32 cellular contexts compared by ENCODE assay signal in genomic region chr11:65979261-65979759, GRCh38. TPM values are rescaled to one million over a fixed set of nuclear protein-coding genes. Genes with fewer than 3 reads are reported as not detected.
"Had no signal": no experiment of that assay in that cellular context is flagged by ENCODE, and none has a peak within 500 bp of the region (broad histone marks: within the 10 kb centered on the region; RNA-seq: fewer than 3 reads in every experiment).

No MANE protein-coding gene starts in this region.

- H3K27me3 ChIP-seq: esophagus squamous epithelium, heart right ventricle, left lung, neural progenitor cell, right lobe of liver had no signal

- H3K4me3 Mint-ChIP-seq: activated CD4-positive, alpha-beta memory T cell treated with anti-CD3 and anti-CD28 coated beads, Interleukin-2, amount 10 ng/mL, durations not matched to agents 7 days and 5 days; activated CD4-positive, alpha-beta T cell treated with anti-CD3 and anti-CD28 coated beads, Interleukin-2, amount 10 ng/mL, durations not matched to agents 24 days and 14 days; activated CD8-positive, alpha-beta memory T cell treated with anti-CD3 and anti-CD28 coated beads, Interleukin-2, amount 10 ng/mL, durations not matched to agents 7 days and 5 days; central memory CD8-positive, alpha-beta T cell; naive thymus-derived CD8-positive, alpha-beta T cell; neural progenitor cell; stimulated activated naive CD8-positive, alpha-beta T cell treated with anti-CD3 and anti-CD28 coated beads, Interleukin-15, Interleukin-2, amounts not matched to agents 100 ng/mL and 50 ng/mL, for 24 hours; T-helper 17 cell had no signal

- H3K27ac ChIP-seq: epithelial cell of prostate, esophagus squamous epithelium, heart right ventricle, left lung, lower lobe of right lung, neural progenitor cell, right lobe of liver, thoracic aorta, WERI-Rb-1 had no signal

- H3K4me2 ChIP-seq: neural progenitor cell had no signal

- H3K9me3 ChIP-seq: esophagus squamous epithelium, heart right ventricle, left lung, lower lobe of right lung, right lobe of liver, thoracic aorta had no signal

- H3K9me3 Mint-ChIP-seq: activated CD4-positive, alpha-beta memory T cell treated with anti-CD3 and anti-CD28 coated beads, Interleukin-2, amount 10 ng/mL, durations not matched to agents 7 days and 5 days; activated CD4-positive, alpha-beta T cell treated with anti-CD3 and anti-CD28 coated beads, Interleukin-2, amount 10 ng/mL, durations not matched to agents 24 days and 14 days; central memory CD8-positive, alpha-beta T cell; naive thymus-derived CD8-positive, alpha-beta T cell; neural progenitor cell; stimulated activated naive CD8-positive, alpha-beta T cell treated with anti-CD3 and anti-CD28 coated beads, Interleukin-15, Interleukin-2, amounts not matched to agents 100 ng/mL and 50 ng/mL, for 24 hours had no signal

- H3K27me3 Mint-ChIP-seq: activated CD4-positive, alpha-beta memory T cell treated with anti-CD3 and anti-CD28 coated beads, Interleukin-2, amount 10 ng/mL, durations not matched to agents 7 days and 5 days; activated CD4-positive, alpha-beta T cell treated with anti-CD3 and anti-CD28 coated beads, Interleukin-2, amount 10 ng/mL, durations not matched to agents 24 days and 14 days; activated CD8-positive, alpha-beta memory T cell treated with anti-CD3 and anti-CD28 coated beads, Interleukin-2, amount 10 ng/mL, durations not matched to agents 7 days and 5 days; central memory CD8-positive, alpha-beta T cell; naive thymus-derived CD8-positive, alpha-beta T cell; stimulated activated naive CD8-positive, alpha-beta T cell treated with anti-CD3 and anti-CD28 coated beads, Interleukin-15, Interleukin-2, amounts not matched to agents 100 ng/mL and 50 ng/mL, for 24 hours; T-helper 17 cell had no signal

- H3K36me3 ChIP-seq: neural progenitor cell had no signal

- H2AFZ ChIP-seq: neural progenitor cell had no signal

- DNase-seq: activated CD4-positive, alpha-beta memory T cell treated with anti-CD3 and anti-CD28 coated beads, Interleukin-2, amount 10 ng/mL, durations not matched to agents 7 days and 5 days; activated CD4-positive, alpha-beta T cell treated with anti-CD3 and anti-CD28 coated beads, Interleukin-2, amount 10 ng/mL, durations not matched to agents 24 days and 14 days; activated CD8-positive, alpha-beta memory T cell treated with anti-CD3 and anti-CD28 coated beads, Interleukin-2, amount 10 ng/mL, durations not matched to agents 7 days and 5 days; activated effector memory CD4-positive, alpha-beta T cell treated with Interleukin-2 at 50 U/mL for 16 hours; activated naive CD4-positive, alpha-beta T cell treated with anti-CD3 and anti-CD28 coated beads, Interleukin-2, amount 50 U/mL, for 16 hours; dermis blood vessel endothelial cell; effector CD4-positive, alpha-beta T cell; esophagus squamous epithelium; foreskin melanocyte; heart right ventricle; kidney glomerular epithelial cell; left lung; lower lobe of right lung; mesenchymal stem cell; naive thymus-derived CD8-positive, alpha-beta T cell; occipital lobe; right lobe of liver; stimulated activated CD4-positive, alpha-beta T cell treated with anti-CD3 and anti-CD28 coated beads, Interleukin-4, amount 100 ng/mL, for 1 hour; T-helper 17 cell; T1000; trophoblast cell; WERI-Rb-1 had no signal

- H3K4me3 ChIP-seq: esophagus squamous epithelium, heart right ventricle, left lung, lower lobe of right lung, neural progenitor cell, right lobe of liver, thoracic aorta had no signal

- ATAC-seq: activated CD4-positive, CD25-positive, alpha-beta regulatory T cell treated with anti-CD3 and anti-CD28 coated beads, Interleukin-2, amount 50 U/mL, for 24 hours; activated CD8-positive, alpha-beta memory T cell treated with anti-CD3 and anti-CD28 coated beads, Interleukin-2, amount 10 ng/mL, durations not matched to agents 7 days and 5 days; heart right ventricle; left lung; naive thymus-derived CD8-positive, alpha-beta T cell; T-helper 17 cell had no signal

- H3K27ac Mint-ChIP-seq: activated CD4-positive, alpha-beta memory T cell treated with anti-CD3 and anti-CD28 coated beads, Interleukin-2, amount 10 ng/mL, durations not matched to agents 7 days and 5 days; activated CD8-positive, alpha-beta memory T cell treated with anti-CD3 and anti-CD28 coated beads, Interleukin-2, amount 10 ng/mL, durations not matched to agents 7 days and 5 days; neural progenitor cell; stimulated activated naive CD8-positive, alpha-beta T cell treated with anti-CD3 and anti-CD28 coated beads, Interleukin-15, Interleukin-2, amounts not matched to agents 100 ng/mL and 50 ng/mL, for 24 hours; T-helper 17 cell had no signal

- H3K9ac ChIP-seq: neural progenitor cell had no signal

- H3K4me1 ChIP-seq: esophagus squamous epithelium, heart right ventricle, left lung, lower lobe of right lung, neural progenitor cell, right lobe of liver had no signal

RNA-seq across cellular contexts. Expression of gene CST6, which starts 32.5 kb away (rescaled TPM):
- total RNA-seq: activated CD8-positive, alpha-beta memory T cell treated with anti-CD3 and anti-CD28 coated beads, Interleukin-2, amount 10 ng/mL, durations not matched to agents 7 days and 5 days; naive thymus-derived CD8-positive, alpha-beta T cell; occipital lobe; right lobe of liver; skeletal muscle tissue; subcutaneous adipose tissue; T-helper 17 cell had no signal

RNA-seq across cellular contexts. Expression of gene TSGA10IP, which starts 34.0 kb away (rescaled TPM):
- total RNA-seq: activated CD4-positive, alpha-beta memory T cell treated with anti-CD3 and anti-CD28 coated beads, Interleukin-2, amount 10 ng/mL, durations not matched to agents 7 days and 5 days; activated CD4-positive, alpha-beta T cell treated with anti-CD3 and anti-CD28 coated beads, Interleukin-2, amount 10 ng/mL, durations not matched to agents 24 days and 14 days; activated CD8-positive, alpha-beta memory T cell treated with anti-CD3 and anti-CD28 coated beads, Interleukin-2, amount 10 ng/mL, durations not matched to agents 7 days and 5 days; bronchial epithelial cell; dermis blood vessel endothelial cell; esophagus squamous epithelium; glomerular endothelial cell; heart right ventricle; left lung; lower lobe of right lung; naive thymus-derived CD8-positive, alpha-beta T cell; occipital lobe; right lobe of liver; skeletal muscle tissue; subcutaneous adipose tissue; T-helper 17 cell; thoracic aorta had no signal
